Comparison of ENCODE assay signal across 13 cellular contexts in genomic region chr1:76073471-76073870, GRCh38. TPM values are rescaled to one million over a fixed set of nuclear protein-coding genes. Genes with fewer than 3 reads are reported as not detected.
DNase-seq lines count a peak whose midpoint lies in the region; ATAC-seq and TF ChIP-seq lines count a peak whose summit lies in the region.
"Had no signal": no experiment of that assay in that cellular context is flagged by ENCODE, and none has a peak within 500 bp of the region (broad histone marks: within the 10 kb centered on the region; RNA-seq: fewer than 3 reads in every experiment).

No MANE protein-coding gene starts in this region.

- no peak for TF ChIP-seq POLR2A in gastrocnemius medialis (IDR thresholded peaks at IDR 0.05)
- TF ChIP-seq POLR2A in tibial nerve (IDR thresholded peaks at IDR 0.05): no peak

- 71 to 77% methylated on average over 5 of the region's 5 CpGs for WGBS in tibial nerve, 2 donors

- no peaks in the 10 kb centered on the region for H3K27me3 Mint-ChIP-seq in central memory CD8-positive, alpha-beta T cell
- peaks cover 0 to 18% (median 0%) of the 10 kb centered on the region in 5 donors for H3K27me3 Mint-ChIP-seq in naive thymus-derived CD4-positive, alpha-beta T cell
- H3K27me3 Mint-ChIP-seq in Calu3 (ENCODE audit: unreplicated experiment): no peaks in the 10 kb centered on the region

- H3K36me3 Mint-ChIP-seq in central memory CD8-positive, alpha-beta T cell (ENCODE audit: insufficient read depth): peaks cover 6% of the 10 kb centered on the region
- no peaks in the 10 kb centered on the region for H3K36me3 Mint-ChIP-seq in naive thymus-derived CD4-positive, alpha-beta T cell
- peaks cover 16% of the 10 kb centered on the region for H3K36me3 Mint-ChIP-seq in Calu3 (ENCODE audit: insufficient read depth, unreplicated experiment)

- peaks cover 13% of the 10 kb centered on the region for H3K4me1 Mint-ChIP-seq in central memory CD8-positive, alpha-beta T cell
- H3K4me1 Mint-ChIP-seq in naive thymus-derived CD4-positive, alpha-beta T cell: peaks cover 8 to 33% (median 26%) of the 10 kb centered on the region in 7 donors
- H3K4me1 Mint-ChIP-seq in Calu3 (ENCODE audit: low read depth, unreplicated experiment): peaks cover 35% of the 10 kb centered on the region

- H3K4me1 ChIP-seq in BLaER1 (peaks cover 77% of the 10 kb centered on the region), gastrocnemius medialis (peaks cover 0 to 3% of the 10 kb centered on the region in 2 donors), tibial nerve (peaks cover 0 to 41% (median 0%) of the 10 kb centered on the region in 4 donors)
- peaks cover 9 to 15% of the 10 kb centered on the region in 2 donors for H3K4me1 ChIP-seq in naive thymus-derived CD4-positive, alpha-beta T cell (ENCODE audit: control insufficient read depth in 2 of 2, insufficient read depth in 2 of 2, low read length in 2 of 2)
- H3K4me1 ChIP-seq: HAP-1 had no signal

- H3K9me3 ChIP-seq in BLaER1: no peaks in the 10 kb centered on the region
- no peaks in the 10 kb centered on the region for H3K9me3 ChIP-seq in naive thymus-derived CD4-positive, alpha-beta T cell (ENCODE audit: control insufficient read depth in 2 of 3, low read length in 3 of 3)
- no peaks in the 10 kb centered on the region for H3K9me3 ChIP-seq in gastrocnemius medialis
- no peaks in the 10 kb centered on the region for H3K9me3 ChIP-seq in tibial nerve
- H3K9me3 ChIP-seq: HAP-1 had no signal

- in situ Hi-C loops in gastrocnemius medialis (cut with MboI; ENCODE audit: low sequenced_read_pairs in 4 of 4): no loop called here

- TF ChIP-seq CTCF in gastrocnemius medialis (IDR thresholded peaks at IDR 0.05 in 4 of 5, conservative IDR thresholded peaks at IDR 0.05 in 1 of 5): no peak
- TF ChIP-seq CTCF in tibial nerve (IDR thresholded peaks at IDR 0.05): no peak
- no peak for TF ChIP-seq CTCF in Calu3 (IDR thresholded peaks at IDR 0.05; ENCODE audit: unreplicated experiment)

- peak overlapping the region; percentile 99 for H3K4me2 ChIP-seq in BLaER1

- no peak overlapping the region for H3K9ac ChIP-seq in BLaER1

- DNase-seq in HT1080 (ENCODE audit: low read depth) (peak; percentile 77), gastrocnemius medialis (no peak), iPS-NIHi7 (ENCODE audit: extremely low spot score) (no peak), tibial nerve (ENCODE audit: low spot score in 2 of 2) (no peak), Calu3 (no peak)
- DNase-seq in central memory CD8-positive, alpha-beta T cell (ENCODE audit: low spot score in 2 of 2): no peak
- no peak for DNase-seq in naive thymus-derived CD4-positive, alpha-beta T cell
- DNase-seq: activated T-cell treated with anti-CD3 and anti-CD28 coated beads, Interleukin-2, amount 50 U/mL, for 72 hours; DMS79; NCI-H1105; right cardiac atrium had no signal

- no peak for TF ChIP-seq EP300 in tibial nerve (IDR thresholded peaks at IDR 0.05)

- H3K27me3 ChIP-seq in BLaER1: no peaks in the 10 kb centered on the region; the same call in 1 of the 2 replicates
- no peaks in the 10 kb centered on the region for H3K27me3 ChIP-seq in naive thymus-derived CD4-positive, alpha-beta T cell (ENCODE audit: control insufficient read depth in 2 of 2, insufficient read depth in 2 of 2, low read length in 2 of 2)
- no peaks in the 10 kb centered on the region for H3K27me3 ChIP-seq in gastrocnemius medialis
- H3K27me3 ChIP-seq in tibial nerve: peaks cover 0 to 6% of the 10 kb centered on the region in 2 donors

- no peak for ATAC-seq in central memory CD8-positive, alpha-beta T cell (replicated peaks; ENCODE audit: extremely low read depth, poor library complexity, severe bottlenecking)
- ATAC-seq in naive thymus-derived CD4-positive, alpha-beta T cell: no peak
- no peak for ATAC-seq in gastrocnemius medialis

- H4K20me1 ChIP-seq in BLaER1: no peaks in the 10 kb centered on the region

- CTCF ChIA-PET in naive thymus-derived CD4-positive, alpha-beta T cell (lab: Charles Lee): no interaction called here
- CTCF ChIA-PET in Calu3 (lab: Charles Lee): no interaction called here

- H3K36me3 ChIP-seq in BLaER1: no peaks in the 10 kb centered on the region
- H3K36me3 ChIP-seq in naive thymus-derived CD4-positive, alpha-beta T cell (ENCODE audit: control insufficient read depth in 2 of 3, insufficient read depth in 3 of 3, low read length in 3 of 3): no peaks in the 10 kb centered on the region
- no peaks in the 10 kb centered on the region for H3K36me3 ChIP-seq in gastrocnemius medialis
- no peaks in the 10 kb centered on the region for H3K36me3 ChIP-seq in tibial nerve
- H3K36me3 ChIP-seq: HAP-1 had no signal

- H3K27ac Mint-ChIP-seq in central memory CD8-positive, alpha-beta T cell (ENCODE audit: low read depth): no peak overlapping the region
- peak overlapping the region in 3 of 9 donors; percentile 16 to 93 (median 89) for H3K27ac Mint-ChIP-seq in naive thymus-derived CD4-positive, alpha-beta T cell
- no peak overlapping the region for H3K27ac Mint-ChIP-seq in Calu3 (ENCODE audit: unreplicated experiment)

- POLR2A ChIA-PET in naive thymus-derived CD4-positive, alpha-beta T cell (lab: Charles Lee): interaction anchor here (1.0 kb wide), 1 partner anchor 15 kb away, joined by 3 read pairs; no protein-coding TSS in a partner anchor

- peak overlapping the region; percentile 78; the same call in 1 of the 2 replicates for H3K4me3 ChIP-seq in BLaER1
- no peak overlapping the region for H3K4me3 ChIP-seq in naive thymus-derived CD4-positive, alpha-beta T cell (ENCODE audit: low read length)
- H3K4me3 ChIP-seq in gastrocnemius medialis: no peak overlapping the region
- H3K4me3 ChIP-seq in tibial nerve: no peak overlapping the region
- H3K4me3 ChIP-seq: HAP-1 had no signal

- no TSS peak for BruUV-seq in Calu3 (replicated peaks; lab: Mats Ljungman, UMichigan)

- H3K27ac ChIP-seq in BLaER1 (no peak overlapping the region), gastrocnemius medialis (no peak overlapping the region), tibial nerve (no peak overlapping the region)
- H3K27ac ChIP-seq in naive thymus-derived CD4-positive, alpha-beta T cell (ENCODE audit: low read depth, low read length): no peak overlapping the region

- no peaks in the 10 kb centered on the region for H3K9me3 Mint-ChIP-seq in central memory CD8-positive, alpha-beta T cell
- H3K9me3 Mint-ChIP-seq in naive thymus-derived CD4-positive, alpha-beta T cell: no peaks in the 10 kb centered on the region
- no peaks in the 10 kb centered on the region for H3K9me3 Mint-ChIP-seq in Calu3 (ENCODE audit: low read depth, unreplicated experiment)
- H3K9me3 Mint-ChIP-seq: activated T-cell treated with anti-CD3 and anti-CD28 coated beads, Interleukin-2, amount 50 U/mL, for 72 hours had no signal

- peak overlapping the region; percentile 80 for H3K4me3 Mint-ChIP-seq in central memory CD8-positive, alpha-beta T cell
- peak overlapping the region in 9 of 10 donors; percentile 27 to 93 (median 65) for H3K4me3 Mint-ChIP-seq in naive thymus-derived CD4-positive, alpha-beta T cell
- H3K4me3 Mint-ChIP-seq in Calu3 (ENCODE audit: low read depth, unreplicated experiment): no peak overlapping the region

- intact Hi-C loops in naive thymus-derived CD4-positive, alpha-beta T cell (cut with micrococcal nuclease): loop anchor here (5.0 to 10.0 kb wide), 8 partner anchors 224 to 1901 kb away; partner anchors contain the start of genes ACADM (in 1 of the 2), FUBP1 (in 1 of the 2), MIGA1 (in 1 of the 2) and PIGK (in 1 of the 2)
- intact Hi-C loops in gastrocnemius medialis (cut with DNase I; ENCODE audit: low total_unique reads) (loop anchor here (5.0 kb wide), 1 partner anchor 49 kb away; no protein-coding TSS in a partner anchor), Calu3 (cut with micrococcal nuclease; ENCODE audit: unreplicated experiment) (no loop called here)

RNA-seq across cellular contexts. Expression of gene ST6GALNAC3, which starts 1.1 kb away (rescaled TPM):
- 0.03 and 0.10 TPM in 2 replicates for total RNA-seq in HT1080 (2014; rRNA removed; shearing (Covaris generic))
- 0.07 and 0.12 TPM in 2 replicates for polyA plus RNA-seq in HT1080 (2015; cell fraction: cytosol; rRNA removed)
- 0.02 and 0.29 TPM in 2 replicates for polyA plus RNA-seq in HT1080 (2015; cell fraction: nucleus; rRNA removed)
- total RNA-seq in naive thymus-derived CD4-positive, alpha-beta T cell: 1 to 10 TPM in 4 of 5 experiments, not detected in 1; 1.9 to 4.8 (median 3.6) TPM
- polyA plus RNA-seq in naive thymus-derived CD4-positive, alpha-beta T cell: under 1 TPM; 0.17 to 0.30 TPM
- 1 to 10 TPM; 1.7 to 3.9 (median 2.8) TPM for total RNA-seq in gastrocnemius medialis
- total RNA-seq in tibial nerve: 1 to 10 TPM; 2.7 to 6.6 (median 4.9) TPM
- total RNA-seq in Calu3 (2022): 0.87 and 0.93 TPM in 2 replicates
